In genomic region chr3:167714871-167715270, GRCh38 we compare ENCODE assay signal across 14 cellular contexts. TPM values are rescaled to one million over a fixed set of nuclear protein-coding genes. Genes with fewer than 3 reads are reported as not detected.
DNase-seq lines count a peak whose midpoint lies in the region; ATAC-seq, FAIRE-seq and TF ChIP-seq lines count a peak whose summit lies in the region.
"Had no signal": no experiment of that assay in that cellular context is flagged by ENCODE, and none has a peak within 500 bp of the region (broad histone marks: within the 10 kb centered on the region; RNA-seq: fewer than 3 reads in every experiment).

No MANE protein-coding gene starts in this region.

- no peak overlapping the region for H3K4me2 ChIP-seq in OCI-LY7 (ENCODE audit: low read length)
- H3K4me2 ChIP-seq: BLaER1 treated with 17β-estradiol and CSF1 and Interleukin-3, amounts not matched to agents 10 nM and 100 nM had no signal

- no peaks in the 10 kb centered on the region for H3K9me3 ChIP-seq in CD4-positive, CD25-positive, alpha-beta regulatory T cell (ENCODE audit: control insufficient read depth in 2 of 2, low read length in 2 of 2)
- no peaks in the 10 kb centered on the region for H3K9me3 ChIP-seq in CD8-positive, alpha-beta T cell (ENCODE audit: low read length)
- H3K9me3 ChIP-seq in OCI-LY7 (ENCODE audit: low read length), result peaks cover 4% of the 10 kb centered on the region; the same call in 1 of the 2 replicates

- peak overlapping the region; percentile 2 to 45 (median 19) for H3K27ac Mint-ChIP-seq in CD4-positive, CD25-positive, alpha-beta regulatory T cell
- peak overlapping the region; percentile 15 for H3K27ac Mint-ChIP-seq in CD8-positive, alpha-beta T cell
- peak overlapping the region; percentile 33 for H3K27ac Mint-ChIP-seq in central memory CD8-positive, alpha-beta T cell (ENCODE audit: low read depth)
- H3K27ac Mint-ChIP-seq in glutamatergic neuron (ENCODE audit: unreplicated experiment), result no peak overlapping the region

- H3K4me3 ChIP-seq in CD4-positive, CD25-positive, alpha-beta regulatory T cell (ENCODE audit: low read depth, low read length), result no peak overlapping the region
- no peak overlapping the region for H3K4me3 ChIP-seq in CD8-positive, alpha-beta T cell (ENCODE audit: low read depth, low read length)
- no peak overlapping the region for H3K4me3 ChIP-seq in OCI-LY7 (ENCODE audit: low read depth, low read length, poor library complexity, severe bottlenecking)
- H3K4me3 ChIP-seq: BLaER1 treated with 17β-estradiol and CSF1 and Interleukin-3, amounts not matched to agents 10 nM and 100 nM had no signal

- no peak for TF ChIP-seq CTCF in CD8-positive, alpha-beta T cell (IDR thresholded peaks at IDR 0.05)
- TF ChIP-seq CTCF in OCI-LY7 (conservative IDR thresholded peaks at IDR 0.05; ENCODE audit: low read length) (peak; percentile 50; the same call in 1 of the 2 replicates), glutamatergic neuron (IDR thresholded peaks at IDR 0.05; ENCODE audit: partially characterized antibody, unreplicated experiment) (no peak)

- peak overlapping the region in 1 of 4 donors; percentile 0 for H3K4me3 Mint-ChIP-seq in CD4-positive, CD25-positive, alpha-beta regulatory T cell
- H3K4me3 Mint-ChIP-seq in CD8-positive, alpha-beta T cell, result no peak overlapping the region
- no peak overlapping the region for H3K4me3 Mint-ChIP-seq in central memory CD8-positive, alpha-beta T cell
- H3K4me3 Mint-ChIP-seq in glutamatergic neuron (ENCODE audit: unreplicated experiment), result no peak overlapping the region
- H3K4me3 Mint-ChIP-seq: H9 had no signal

- POLR2A ChIA-PET in CD8-positive, alpha-beta T cell (lab: Charles Lee), result no interaction called here
- POLR2A ChIA-PET in OCI-LY7 (lab: Charles Lee), result interaction anchor here (0.7 kb wide), 2 partner anchors 13 to 851 kb away, joined by 3 read pairs; no protein-coding TSS in a partner anchor

- peaks cover 49% of the 10 kb centered on the region for H3K36me3 ChIP-seq in CD4-positive, CD25-positive, alpha-beta regulatory T cell (ENCODE audit: control insufficient read depth, insufficient read depth, low read length)
- peaks cover 1% of the 10 kb centered on the region for H3K36me3 ChIP-seq in CD8-positive, alpha-beta T cell (ENCODE audit: insufficient read depth, low read length)
- H3K36me3 ChIP-seq in OCI-LY7 (ENCODE audit: insufficient read depth, low read length), result peaks cover 99% of the 10 kb centered on the region

- no peak overlapping the region for H3K27ac ChIP-seq in CD4-positive, CD25-positive, alpha-beta regulatory T cell (ENCODE audit: insufficient read depth, low read length, poor library complexity, severe bottlenecking)
- no peak overlapping the region for H3K27ac ChIP-seq in CD8-positive, alpha-beta T cell (ENCODE audit: low read depth, low read length)
- H3K27ac ChIP-seq in OCI-LY7 (ENCODE audit: low read depth, low read length, poor library complexity, severe bottlenecking), result no peak overlapping the region
- H3K27ac ChIP-seq: BLaER1 treated with 17β-estradiol and CSF1 and Interleukin-3, amounts not matched to agents 10 nM and 100 nM had no signal

- H3K27me3 Mint-ChIP-seq in CD4-positive, CD25-positive, alpha-beta regulatory T cell, result no peaks in the 10 kb centered on the region
- no peaks in the 10 kb centered on the region for H3K27me3 Mint-ChIP-seq in CD8-positive, alpha-beta T cell (ENCODE audit: low read depth)
- no peaks in the 10 kb centered on the region for H3K27me3 Mint-ChIP-seq in central memory CD8-positive, alpha-beta T cell
- no peaks in the 10 kb centered on the region for H3K27me3 Mint-ChIP-seq in glutamatergic neuron (ENCODE audit: unreplicated experiment)

- peaks cover 53 to 77% (median 63%) of the 10 kb centered on the region in 4 donors for H3K4me1 Mint-ChIP-seq in CD4-positive, CD25-positive, alpha-beta regulatory T cell
- H3K4me1 Mint-ChIP-seq in CD8-positive, alpha-beta T cell (ENCODE audit: low read depth), result peaks cover 71% of the 10 kb centered on the region
- peaks cover 69% of the 10 kb centered on the region for H3K4me1 Mint-ChIP-seq in central memory CD8-positive, alpha-beta T cell
- H3K4me1 Mint-ChIP-seq in glutamatergic neuron (ENCODE audit: low read depth, unreplicated experiment), result peaks cover 2% of the 10 kb centered on the region

- peaks cover 8% of the 10 kb centered on the region; the same call in 1 of the 2 replicates for H4K20me1 ChIP-seq in OCI-LY7 (ENCODE audit: insufficient read depth, low read length)

- peaks cover 83% of the 10 kb centered on the region for H3K79me2 ChIP-seq in OCI-LY7 (ENCODE audit: insufficient read depth, low read depth, low read length)

- FAIRE-seq in HTR-8/SVneo (lab: Jason Lieb, UNC), result no peak
- FAIRE-seq: HepG2 had no signal

- no peak overlapping the region for H2AFZ ChIP-seq in OCI-LY7 (ENCODE audit: low read length)

- CTCF ChIA-PET in CD8-positive, alpha-beta T cell (lab: Charles Lee), result no interaction called here
- CTCF ChIA-PET in OCI-LY7 (lab: Charles Lee; ENCODE audit: unreplicated experiment), result no interaction called here

- ATAC-seq in CD4-positive, CD25-positive, alpha-beta regulatory T cell (ENCODE audit: low read depth in 2 of 2), result no peak
- no peak for ATAC-seq in CD8-positive, alpha-beta T cell
- ATAC-seq in central memory CD8-positive, alpha-beta T cell (replicated peaks; ENCODE audit: extremely low read depth, poor library complexity, severe bottlenecking), result no peak
- no peak for ATAC-seq in HG03439 (IDR thresholded peaks at IDR 0.05; ENCODE audit: unreplicated experiment)
- ATAC-seq: HepG2 had no signal

- no TSS peak for BruUV-seq in OCI-LY7 (replicated peaks; lab: Mats Ljungman, UMichigan)

- H3K4me1 ChIP-seq in CD4-positive, CD25-positive, alpha-beta regulatory T cell (ENCODE audit: control insufficient read depth, insufficient read depth, low read length, poor library complexity, severe bottlenecking), result no peaks in the 10 kb centered on the region
- H3K4me1 ChIP-seq in CD8-positive, alpha-beta T cell (ENCODE audit: insufficient read depth, low read length), result peaks cover 17% of the 10 kb centered on the region
- no peaks in the 10 kb centered on the region for H3K4me1 ChIP-seq in OCI-LY7 (ENCODE audit: insufficient read depth, low read length, poor library complexity, severe bottlenecking)
- H3K4me1 ChIP-seq: BLaER1 treated with 17β-estradiol and CSF1 and Interleukin-3, amounts not matched to agents 10 nM and 100 nM had no signal

- H3K9me3 Mint-ChIP-seq in CD4-positive, CD25-positive, alpha-beta regulatory T cell, result no peaks in the 10 kb centered on the region
- no peaks in the 10 kb centered on the region for H3K9me3 Mint-ChIP-seq in CD8-positive, alpha-beta T cell
- no peaks in the 10 kb centered on the region for H3K9me3 Mint-ChIP-seq in central memory CD8-positive, alpha-beta T cell
- H3K9me3 Mint-ChIP-seq in glutamatergic neuron (ENCODE audit: unreplicated experiment), result no peaks in the 10 kb centered on the region

- no peaks in the 10 kb centered on the region for H3K27me3 ChIP-seq in CD4-positive, CD25-positive, alpha-beta regulatory T cell (ENCODE audit: control insufficient read depth, insufficient read depth, low read length)
- no peaks in the 10 kb centered on the region for H3K27me3 ChIP-seq in CD8-positive, alpha-beta T cell (ENCODE audit: insufficient read depth, low read length)
- H3K27me3 ChIP-seq: BLaER1 treated with 17β-estradiol and CSF1 and Interleukin-3, amounts not matched to agents 10 nM and 100 nM had no signal

- no peaks in the 10 kb centered on the region for H3K9me2 ChIP-seq in OCI-LY7 (ENCODE audit: insufficient read depth, low read length)

- no peak for DNase-seq in CD4-positive, CD25-positive, alpha-beta regulatory T cell
- no peak for DNase-seq in CD8-positive, alpha-beta T cell
- DNase-seq in OCI-LY7 (ENCODE audit: low spot score) (no peak), HTR-8/SVneo (ENCODE audit: insufficient read length, low spot score) (no peak), glutamatergic neuron (no peak), COLO829 (ENCODE audit: low spot score) (no peak)
- no peak for DNase-seq in central memory CD8-positive, alpha-beta T cell (ENCODE audit: low spot score in 2 of 2)
- DNase-seq: ACHN, DMS79, GOT3, H9 had no signal

- peaks cover 74% of the 10 kb centered on the region for H3K36me3 Mint-ChIP-seq in CD4-positive, CD25-positive, alpha-beta regulatory T cell
- peaks cover 83% of the 10 kb centered on the region for H3K36me3 Mint-ChIP-seq in CD8-positive, alpha-beta T cell
- H3K36me3 Mint-ChIP-seq in central memory CD8-positive, alpha-beta T cell (ENCODE audit: insufficient read depth), result peaks cover 42% of the 10 kb centered on the region
- H3K36me3 Mint-ChIP-seq in glutamatergic neuron (ENCODE audit: unreplicated experiment), result no peaks in the 10 kb centered on the region

- intact Hi-C loops in CD8-positive, alpha-beta T cell (cut with DNase I, micrococcal nuclease), result no loop called here
- intact Hi-C loops in OCI-LY7 (cut with micrococcal nuclease; ENCODE audit: unreplicated experiment), result no loop called here

RNA-seq across cellular contexts. Expression of gene PDCD10, which starts 19.8 kb away (rescaled TPM):
- 69.9 TPM for total RNA-seq in CD4-positive, CD25-positive, alpha-beta regulatory T cell
- 100 to 1,000 TPM; 112 to 157 (median 132) TPM for polyA plus RNA-seq in CD4-positive, CD25-positive, alpha-beta regulatory T cell
- 10 to 100 TPM; 24.7 to 27.6 TPM for total RNA-seq in CD8-positive, alpha-beta T cell
- 76.3 and 106 TPM in 2 replicates for total RNA-seq in OCI-LY7 (2014; rRNA removed; shearing (Covaris generic))
- 77.9 and 84.4 TPM in 2 replicates for total RNA-seq in OCI-LY7 (2022)
- 48.0 TPM for total RNA-seq in glutamatergic neuron (ENCODE audit: unreplicated experiment)

RNA-seq across cellular contexts. Expression of gene SERPINI1, which starts 20.6 kb away (rescaled TPM):
- 2.4 TPM for total RNA-seq in CD4-positive, CD25-positive, alpha-beta regulatory T cell
- polyA plus RNA-seq in CD4-positive, CD25-positive, alpha-beta regulatory T cell, result 10 to 100 TPM; 12.8 to 17.8 (median 15.3) TPM
- under 1 TPM; 0.16 to 0.25 TPM for total RNA-seq in CD8-positive, alpha-beta T cell
- 9.0 and 16.0 TPM in 2 replicates for total RNA-seq in OCI-LY7 (2014; rRNA removed; shearing (Covaris generic))
- total RNA-seq in OCI-LY7 (2022), result 12.9 TPM in 2 replicates
- total RNA-seq in glutamatergic neuron (ENCODE audit: unreplicated experiment), result 66.2 TPM
